In the genomic region with DNA sequence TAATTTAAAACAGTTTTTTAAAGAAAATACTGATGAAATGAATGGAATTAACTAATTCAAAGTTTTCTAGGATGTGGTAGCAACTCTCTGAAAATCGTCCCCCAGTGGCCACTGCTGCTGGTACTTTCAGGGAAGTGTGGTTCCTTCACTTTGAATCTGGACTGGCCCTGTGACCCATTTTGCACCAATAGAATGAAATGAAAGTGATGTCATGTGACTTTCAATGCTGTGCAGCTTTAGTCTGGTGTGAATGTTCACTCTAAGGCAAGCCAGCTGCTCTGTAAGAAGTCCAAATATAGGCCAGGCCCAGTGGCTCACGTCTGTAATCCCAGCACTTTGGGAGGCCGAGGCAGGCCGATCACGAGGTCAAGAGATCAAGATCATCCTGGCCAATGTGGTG, we compare ENCODE assay signal across 1 cellular context.
TF ChIP-seq lines count a peak whose summit lies in the region.

No MANE protein-coding gene starts in this region.

TF ChIP-seq in GM23338, 12 proteins besides CTCF, POLR2A, EP300 and RAD21:
- no peak for TF ChIP-seq STAT1 (IDR thresholded peaks at IDR 0.05; ENCODE audit: unreplicated experiment)
- no peak for TF ChIP-seq ZNF114 (CRISPR knock-in tag; IDR thresholded peaks at IDR 0.05)
- TF ChIP-seq, protein P1, sequence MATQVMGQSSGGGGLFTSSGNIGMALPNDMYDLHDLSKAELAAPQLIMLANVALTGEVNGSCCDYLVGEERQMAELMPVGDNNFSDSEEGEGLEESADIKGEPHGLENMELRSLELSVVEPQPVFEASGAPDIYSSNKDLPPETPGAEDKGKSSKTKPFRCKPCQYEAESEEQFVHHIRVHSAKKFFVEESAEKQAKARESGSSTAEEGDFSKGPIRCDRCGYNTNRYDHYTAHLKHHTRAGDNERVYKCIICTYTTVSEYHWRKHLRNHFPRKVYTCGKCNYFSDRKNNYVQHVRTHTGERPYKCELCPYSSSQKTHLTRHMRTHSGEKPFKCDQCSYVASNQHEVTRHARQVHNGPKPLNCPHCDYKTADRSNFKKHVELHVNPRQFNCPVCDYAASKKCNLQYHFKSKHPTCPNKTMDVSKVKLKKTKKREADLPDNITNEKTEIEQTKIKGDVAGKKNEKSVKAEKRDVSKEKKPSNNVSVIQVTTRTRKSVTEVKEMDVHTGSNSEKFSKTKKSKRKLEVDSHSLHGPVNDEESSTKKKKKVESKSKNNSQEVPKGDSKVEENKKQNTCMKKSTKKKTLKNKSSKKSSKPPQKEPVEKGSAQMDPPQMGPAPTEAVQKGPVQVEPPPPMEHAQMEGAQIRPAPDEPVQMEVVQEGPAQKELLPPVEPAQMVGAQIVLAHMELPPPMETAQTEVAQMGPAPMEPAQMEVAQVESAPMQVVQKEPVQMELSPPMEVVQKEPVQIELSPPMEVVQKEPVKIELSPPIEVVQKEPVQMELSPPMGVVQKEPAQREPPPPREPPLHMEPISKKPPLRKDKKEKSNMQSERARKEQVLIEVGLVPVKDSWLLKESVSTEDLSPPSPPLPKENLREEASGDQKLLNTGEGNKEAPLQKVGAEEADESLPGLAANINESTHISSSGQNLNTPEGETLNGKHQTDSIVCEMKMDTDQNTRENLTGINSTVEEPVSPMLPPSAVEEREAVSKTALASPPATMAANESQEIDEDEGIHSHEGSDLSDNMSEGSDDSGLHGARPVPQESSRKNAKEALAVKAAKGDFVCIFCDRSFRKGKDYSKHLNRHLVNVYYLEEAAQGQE (IDR thresholded peaks at IDR 0.05; ENCODE audit: unreplicated experiment) = no peak
- TF ChIP-seq, protein P2, sequence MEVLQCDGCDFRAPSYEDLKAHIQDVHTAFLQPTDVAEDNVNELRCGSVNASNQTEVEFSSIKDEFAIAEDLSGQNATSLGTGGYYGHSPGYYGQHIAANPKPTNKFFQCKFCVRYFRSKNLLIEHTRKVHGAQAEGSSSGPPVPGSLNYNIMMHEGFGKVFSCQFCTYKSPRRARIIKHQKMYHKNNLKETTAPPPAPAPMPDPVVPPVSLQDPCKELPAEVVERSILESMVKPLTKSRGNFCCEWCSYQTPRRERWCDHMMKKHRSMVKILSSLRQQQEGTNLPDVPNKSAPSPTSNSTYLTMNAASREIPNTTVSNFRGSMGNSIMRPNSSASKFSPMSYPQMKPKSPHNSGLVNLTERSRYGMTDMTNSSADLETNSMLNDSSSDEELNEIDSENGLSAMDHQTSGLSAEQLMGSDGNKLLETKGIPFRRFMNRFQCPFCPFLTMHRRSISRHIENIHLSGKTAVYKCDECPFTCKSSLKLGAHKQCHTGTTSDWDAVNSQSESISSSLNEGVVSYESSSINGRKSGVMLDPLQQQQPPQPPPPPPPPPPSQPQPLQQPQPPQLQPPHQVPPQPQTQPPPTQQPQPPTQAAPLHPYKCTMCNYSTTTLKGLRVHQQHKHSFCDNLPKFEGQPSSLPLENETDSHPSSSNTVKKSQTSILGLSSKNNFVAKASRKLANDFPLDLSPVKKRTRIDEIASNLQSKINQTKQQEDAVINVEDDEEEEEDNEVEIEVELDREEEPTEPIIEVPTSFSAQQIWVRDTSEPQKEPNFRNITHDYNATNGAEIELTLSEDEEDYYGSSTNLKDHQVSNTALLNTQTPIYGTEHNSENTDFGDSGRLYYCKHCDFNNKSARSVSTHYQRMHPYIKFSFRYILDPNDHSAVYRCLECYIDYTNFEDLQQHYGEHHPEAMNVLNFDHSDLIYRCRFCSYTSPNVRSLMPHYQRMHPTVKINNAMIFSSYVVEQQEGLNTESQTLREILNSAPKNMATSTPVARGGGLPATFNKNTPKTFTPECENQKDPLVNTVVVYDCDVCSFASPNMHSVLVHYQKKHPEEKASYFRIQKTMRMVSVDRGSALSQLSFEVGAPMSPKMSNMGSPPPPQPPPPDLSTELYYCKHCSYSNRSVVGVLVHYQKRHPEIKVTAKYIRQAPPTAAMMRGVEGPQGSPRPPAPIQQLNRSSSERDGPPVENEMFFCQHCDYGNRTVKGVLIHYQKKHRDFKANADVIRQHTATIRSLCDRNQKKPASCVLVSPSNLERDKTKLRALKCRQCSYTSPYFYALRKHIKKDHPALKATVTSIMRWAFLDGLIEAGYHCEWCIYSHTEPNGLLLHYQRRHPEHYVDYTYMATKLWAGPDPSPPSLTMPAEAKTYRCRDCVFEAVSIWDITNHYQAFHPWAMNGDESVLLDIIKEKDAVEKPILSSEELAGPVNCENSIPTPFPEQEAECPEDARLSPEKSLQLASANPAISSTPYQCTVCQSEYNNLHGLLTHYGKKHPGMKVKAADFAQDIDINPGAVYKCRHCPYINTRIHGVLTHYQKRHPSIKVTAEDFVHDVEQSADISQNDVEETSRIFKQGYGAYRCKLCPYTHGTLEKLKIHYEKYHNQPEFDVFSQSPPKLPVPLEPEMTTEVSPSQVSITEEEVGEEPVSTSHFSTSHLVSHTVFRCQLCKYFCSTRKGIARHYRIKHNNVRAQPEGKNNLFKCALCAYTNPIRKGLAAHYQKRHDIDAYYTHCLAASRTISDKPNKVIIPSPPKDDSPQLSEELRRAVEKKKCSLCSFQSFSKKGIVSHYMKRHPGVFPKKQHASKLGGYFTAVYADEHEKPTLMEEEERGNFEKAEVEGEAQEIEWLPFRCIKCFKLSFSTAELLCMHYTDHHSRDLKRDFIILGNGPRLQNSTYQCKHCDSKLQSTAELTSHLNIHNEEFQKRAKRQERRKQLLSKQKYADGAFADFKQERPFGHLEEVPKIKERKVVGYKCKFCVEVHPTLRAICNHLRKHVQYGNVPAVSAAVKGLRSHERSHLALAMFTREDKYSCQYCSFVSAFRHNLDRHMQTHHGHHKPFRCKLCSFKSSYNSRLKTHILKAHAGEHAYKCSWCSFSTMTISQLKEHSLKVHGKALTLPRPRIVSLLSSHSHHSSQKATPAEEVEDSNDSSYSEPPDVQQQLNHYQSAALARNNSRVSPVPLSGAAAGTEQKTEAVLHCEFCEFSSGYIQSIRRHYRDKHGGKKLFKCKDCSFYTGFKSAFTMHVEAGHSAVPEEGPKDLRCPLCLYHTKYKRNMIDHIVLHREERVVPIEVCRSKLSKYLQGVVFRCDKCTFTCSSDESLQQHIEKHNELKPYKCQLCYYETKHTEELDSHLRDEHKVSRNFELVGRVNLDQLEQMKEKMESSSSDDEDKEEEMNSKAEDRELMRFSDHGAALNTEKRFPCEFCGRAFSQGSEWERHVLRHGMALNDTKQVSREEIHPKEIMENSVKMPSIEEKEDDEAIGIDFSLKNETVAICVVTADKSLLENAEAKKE (CRISPR knock-in tag; IDR thresholded peaks at IDR 0.05) = no peak
- no peak for TF ChIP-seq NANOG (IDR thresholded peaks at IDR 0.05; ENCODE audit: borderline replicate concordance)
- no peak for TF ChIP-seq EZH2phosphoT487 (IDR thresholded peaks at IDR 0.05; ENCODE audit: unreplicated experiment)
- TF ChIP-seq, protein P3, sequence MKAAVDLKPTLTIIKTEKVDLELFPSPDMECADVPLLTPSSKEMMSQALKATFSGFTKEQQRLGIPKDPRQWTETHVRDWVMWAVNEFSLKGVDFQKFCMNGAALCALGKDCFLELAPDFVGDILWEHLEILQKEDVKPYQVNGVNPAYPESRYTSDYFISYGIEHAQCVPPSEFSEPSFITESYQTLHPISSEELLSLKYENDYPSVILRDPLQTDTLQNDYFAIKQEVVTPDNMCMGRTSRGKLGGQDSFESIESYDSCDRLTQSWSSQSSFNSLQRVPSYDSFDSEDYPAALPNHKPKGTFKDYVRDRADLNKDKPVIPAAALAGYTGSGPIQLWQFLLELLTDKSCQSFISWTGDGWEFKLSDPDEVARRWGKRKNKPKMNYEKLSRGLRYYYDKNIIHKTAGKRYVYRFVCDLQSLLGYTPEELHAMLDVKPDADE (IDR thresholded peaks at IDR 0.05) = no peak
- TF ChIP-seq POLR2AphosphoS5 (IDR thresholded peaks at IDR 0.05; ENCODE audit: low read depth) = no peak
- no peak for TF ChIP-seq CREB1 (CRISPR knock-in tag; IDR thresholded peaks at IDR 0.05; ENCODE audit: low read depth)
- TF ChIP-seq ZNF331 (CRISPR knock-in tag; IDR thresholded peaks at IDR 0.05; ENCODE audit: low read depth) = no peak
- no peak for TF ChIP-seq EZH2 (IDR thresholded peaks at IDR 0.05; ENCODE audit: low read depth, unreplicated experiment)
- TF ChIP-seq JUNB (IDR thresholded peaks at IDR 0.05; ENCODE audit: unreplicated experiment) = no peak
